Comparison of ENCODE assay signal across 15 cellular contexts in genomic region chr10:110485541-110485940, GRCh38. TPM values are rescaled to one million over a fixed set of nuclear protein-coding genes. Genes with fewer than 3 reads are reported as not detected.
A peak's percentile ranks its signal among the peaks of the same experiment; 100 is the strongest.
DNase-seq lines count a peak whose midpoint lies in the region; ATAC-seq and TF ChIP-seq lines count a peak whose summit lies in the region.
"Had no signal": no experiment of that assay in that cellular context is flagged by ENCODE, and none has a peak within 500 bp of the region (broad histone marks: within the 10 kb centered on the region; RNA-seq: fewer than 3 reads in every experiment).

No MANE protein-coding gene starts in this region.

- no peak overlapping the region for H3K27ac ChIP-seq in foreskin keratinocyte

- H3K9me3 Mint-ChIP-seq in WTC11: no peaks in the 10 kb centered on the region
- no peaks in the 10 kb centered on the region for H3K9me3 Mint-ChIP-seq in mesothelial cell of epicardium
- H3K9me3 Mint-ChIP-seq: CD4-positive, alpha-beta T cell; H9 had no signal

- H3K36me3 Mint-ChIP-seq in WTC11 (no peaks in the 10 kb centered on the region), mesothelial cell of epicardium (no peaks in the 10 kb centered on the region)

- TF ChIP-seq CTCF in WTC11 (IDR thresholded peaks at IDR 0.05) (no peak), foreskin keratinocyte (conservative IDR thresholded peaks at IDR 0.05) (no peak), GM10266 (IDR thresholded peaks at IDR 0.05; ENCODE audit: control insufficient read depth, insufficient read depth, low read depth, missing control alignments) (no peak), mesothelial cell of epicardium (IDR thresholded peaks at IDR 0.05; ENCODE audit: unreplicated experiment) (no peak)

- H3K4me1 ChIP-seq in foreskin keratinocyte: peaks cover 30% of the 10 kb centered on the region

- H3K27me3 Mint-ChIP-seq in WTC11 (ENCODE audit: low read depth) (no peaks in the 10 kb centered on the region; the same call in 1 of the 2 replicates), mesothelial cell of epicardium (ENCODE audit: low read depth) (no peaks in the 10 kb centered on the region)

- POLR2A ChIA-PET in WTC11 (lab: Charles Lee): interaction anchor here (1.3 kb wide), 1 partner anchor 15 kb away, joined by 3 read pairs; no protein-coding TSS in a partner anchor

- H3K27me3 ChIP-seq in foreskin keratinocyte: no peaks in the 10 kb centered on the region

- H3K4me1 Mint-ChIP-seq in WTC11 (peaks cover 52% of the 10 kb centered on the region), mesothelial cell of epicardium (peaks cover 24% of the 10 kb centered on the region)

- DNase-seq in NCI-H82 (lab: John Stamatoyannopoulos, UW) (peak; percentile 20), NCI-H82 treated with DMSO at 0.1 percent for 48 hours (lab: John Stamatoyannopoulos, UW; ENCODE audit: unreplicated experiment) (no peak), WTC11 (ENCODE audit: low spot score) (no peak), foreskin keratinocyte (peak in 1 of 2 donors; percentile 56), GM10266 (ENCODE audit: extremely low spot score) (no peak), mesothelial cell of epicardium (ENCODE audit: low spot score in 2 of 2, unreplicated experiment in 2 of 2) (no peak)
- DNase-seq: C1 segment of cervical spinal cord; CD4-positive, alpha-beta T cell; DMS153; DMS79 treated with DMSO at 0.1 percent for 48 hours; EL; GOT3; H9 had no signal

- H3K27ac Mint-ChIP-seq in WTC11 (peak overlapping the region; percentile 12; the same call in 1 of the 2 replicates), mesothelial cell of epicardium (no peak overlapping the region)
- H3K27ac Mint-ChIP-seq: B cell; CD4-positive, alpha-beta T cell had no signal

- ATAC-seq in WTC11 (no peak), foreskin keratinocyte (peak; percentile 18), GM21381 (IDR thresholded peaks at IDR 0.05; ENCODE audit: unreplicated experiment) (no peak)

- CTCF ChIA-PET in WTC11 (lab: Charles Lee): interaction anchor here (1.0 kb wide), 1 partner anchor 13 kb away, joined by 3 read pairs; no protein-coding TSS in a partner anchor

- H3K4me3 Mint-ChIP-seq in WTC11 (no peak overlapping the region), mesothelial cell of epicardium (no peak overlapping the region)
- H3K4me3 Mint-ChIP-seq: B cell; CD4-positive, alpha-beta T cell; H9 had no signal

TF ChIP-seq in WTC11, 78 proteins besides CTCF, POLR2A, EP300 and RAD21:
- no peak for TF ChIP-seq CREB1 (CRISPR knock-in tag; IDR thresholded peaks at IDR 0.05)
- no peak for TF ChIP-seq ATF3 (CRISPR knock-in tag; conservative IDR thresholded peaks at IDR 0.05)
- no peak for TF ChIP-seq GTF2I (CRISPR knock-in tag; conservative IDR thresholded peaks at IDR 0.05)
- no peak for TF ChIP-seq USF2 (CRISPR knock-in tag; IDR thresholded peaks at IDR 0.05)
- TF ChIP-seq ARID4B (CRISPR knock-in tag; IDR thresholded peaks at IDR 0.05; ENCODE audit: borderline replicate concordance): no peak
- no peak for TF ChIP-seq CBFB (CRISPR knock-in tag; IDR thresholded peaks at IDR 0.05; ENCODE audit: low read depth)
- TF ChIP-seq PRRX2 (CRISPR knock-in tag; IDR thresholded peaks at IDR 0.05): no peak
- TF ChIP-seq IRF2 (CRISPR knock-in tag; IDR thresholded peaks at IDR 0.05; ENCODE audit: borderline replicate concordance, low read depth): no peak
- no peak for TF ChIP-seq PREB (CRISPR knock-in tag; IDR thresholded peaks at IDR 0.05; ENCODE audit: borderline replicate concordance)
- no peak for TF ChIP-seq GABPB1 (CRISPR knock-in tag; IDR thresholded peaks at IDR 0.05)
- TF ChIP-seq E2F4 (CRISPR knock-in tag; IDR thresholded peaks at IDR 0.05; ENCODE audit: borderline replicate concordance, low read depth): no peak
TF ChIP-seq in WTC11: peak in this region for 0.

RNA-seq across cellular contexts. Expression of gene DUSP5, which starts 12.2 kb away (rescaled TPM):
- total RNA-seq in WTC11 (2021) (31.4 to 55.1 TPM (median 33.1 TPM) in 3 replicates), foreskin keratinocyte (89.9 and 105 TPM in 2 replicates), mesothelial cell of epicardium (14.8 to 16.0 TPM (median 16.0 TPM) in 3 replicates)
- 60.4 and 75.6 TPM in 2 replicates for polyA plus RNA-seq in foreskin keratinocyte
